In genomic region chr12:113416091-113416754, GRCh38 we compare ENCODE assay signal across 1 cellular context.
TF ChIP-seq lines count a peak whose summit lies in the region.

No MANE protein-coding gene starts in this region.

TF ChIP-seq in K562, 482 proteins besides CTCF, POLR2A, EP300 and RAD21 (continued from another document and continues in another):
- TF ChIP-seq RERE (CRISPR knock-in tag; IDR thresholded peaks at IDR 0.05; ENCODE audit: borderline replicate concordance) (no peak), ZKSCAN8 (CRISPR knock-in tag; IDR thresholded peaks at IDR 0.05) (no peak; the same call in 1 of the 2 replicates), PHF20 (IDR thresholded peaks at IDR 0.05; ENCODE audit: partially characterized antibody) (no peak), KAT7 (CRISPR knock-in tag; IDR thresholded peaks at IDR 0.05; ENCODE audit: borderline replicate concordance) (no peak), FOXM1 (IDR thresholded peaks at IDR 0.05; ENCODE audit: low read depth) (no peak), FOXM1 (CRISPR knock-in tag; IDR thresholded peaks at IDR 0.05; ENCODE audit: low read depth) (no peak), TAF9B (IDR thresholded peaks at IDR 0.05; ENCODE audit: partially characterized antibody) (no peak), FOXA1 (IDR thresholded peaks at IDR 0.05; ENCODE audit: borderline replicate concordance) (no peak), ZC3H11A (IDR thresholded peaks at IDR 0.05; ENCODE audit: low read depth, low read length) (no peak), FOXJ3 (CRISPR knock-in tag; IDR thresholded peaks at IDR 0.05) (no peak), BRD4 (IDR thresholded peaks at IDR 0.05) (no peak), CBFB (CRISPR knock-in tag; IDR thresholded peaks at IDR 0.05) (no peak), PKNOX1 (IDR thresholded peaks at IDR 0.05) (peak; percentile 61; the same call in 1 of the 2 replicates), MCM7 (IDR thresholded peaks at IDR 0.05) (no peak), CBX1 (IDR thresholded peaks at IDR 0.05; ENCODE audit: low read depth) (no peak), ZNF696 (CRISPR knock-in tag; conservative IDR thresholded peaks at IDR 0.05) (no peak), MLLT1 (IDR thresholded peaks at IDR 0.05) (peak in 1 of 2 experiments; percentile 88; a peak in 1 of 4 replicates), STAT5B (CRISPR knock-in tag; IDR thresholded peaks at IDR 0.05) (no peak), ZNF449 (CRISPR knock-in tag; IDR thresholded peaks at IDR 0.05) (no peak), KDM5B (IDR thresholded peaks at IDR 0.05; ENCODE audit: insufficient replicate concordance, low read depth, low read length) (no peak), ZFP1 (CRISPR knock-in tag; IDR thresholded peaks at IDR 0.05) (no peak), STAT6 (CRISPR knock-in tag; IDR thresholded peaks at IDR 0.05) (no peak), RREB1 (CRISPR knock-in tag; IDR thresholded peaks at IDR 0.05) (no peak), NR3C1 (CRISPR knock-in tag; IDR thresholded peaks at IDR 0.05) (no peak), GABPB2 (CRISPR knock-in tag; conservative IDR thresholded peaks at IDR 0.05) (no peak), GTF2A2 (tag; IDR thresholded peaks at IDR 0.05) (no peak), ZBTB43 (CRISPR knock-in tag; IDR thresholded peaks at IDR 0.05) (no peak), MEF2A (IDR thresholded peaks at IDR 0.05; ENCODE audit: control insufficient read depth, low read depth, low read length) (no peak), TSHZ1 (CRISPR knock-in tag; IDR thresholded peaks at IDR 0.05) (no peak), NELFE (IDR thresholded peaks at IDR 0.05; ENCODE audit: insufficient read depth, insufficient read length) (no peak), ETV1 (tag; conservative IDR thresholded peaks at IDR 0.05; ENCODE audit: low read depth) (no peak), TSC22D4 (tag; IDR thresholded peaks at IDR 0.05) (no peak), SMAD1 (IDR thresholded peaks at IDR 0.05; ENCODE audit: low read depth, low read length, partially characterized antibody) (no peak)
